Comparison of ENCODE assay signal across 8 cellular contexts in genomic region chr13:106453101-106453500, GRCh38.
"Had no signal": no experiment of that assay in that cellular context is flagged by ENCODE, and none has a peak within 500 bp of the region (broad histone marks: within the 10 kb centered on the region; RNA-seq: fewer than 3 reads in every experiment).

No MANE protein-coding gene starts in this region.

- H3K4me1 ChIP-seq: HAP-1 had no signal

- H3K9me3 Mint-ChIP-seq: HFFc6 had no signal

- DNase-seq: GM23248, GOT3, H7, HFFc6 had no signal

- H3K4me3 ChIP-seq: GM23248, HAP-1 had no signal

- H3K36me3 Mint-ChIP-seq: IgD-negative memory B cell had no signal

- H3K9me3 ChIP-seq: HAP-1 had no signal

- H3K4me3 Mint-ChIP-seq: HFFc6, IgD-negative memory B cell had no signal

- H3K36me3 ChIP-seq: HAP-1 had no signal

- ATAC-seq: HCT116, HepG2 had no signal

- H3K27ac Mint-ChIP-seq: HFFc6, IgD-negative memory B cell had no signal

- H3K4me1 Mint-ChIP-seq: IgD-negative memory B cell had no signal
